ENCODE assay signal across 15 cellular contexts in genomic region chr5:922041-922744, GRCh38.
"Had no signal": no experiment of that assay in that cellular context is flagged by ENCODE, and none has a peak within 500 bp of the region (broad histone marks: within the 10 kb centered on the region; RNA-seq: fewer than 3 reads in every experiment).

No MANE protein-coding gene starts in this region.

- DNase-seq: colonic mucosa; effector CD8-positive, alpha-beta T cell; foreskin melanocyte; kidney; left colon; mesendoderm; naive B cell; sigmoid colon; stimulated activated CD4-positive, alpha-beta T cell treated with anti-CD3 and anti-CD28 coated beads, Interleukin-12 subunit alpha, Interleukin-12 subunit beta, amount 100 ng/mL, for 4 hours; stimulated activated naive CD4-positive, alpha-beta T cell; thyroid gland had no signal

- ATAC-seq: left colon had no signal

- H3K9me3 Mint-ChIP-seq: naive B cell, nephron had no signal

- H3K36me3 ChIP-seq: colonic mucosa, sigmoid colon, thyroid gland, upper lobe of left lung had no signal

- H3K4me1 ChIP-seq: colonic mucosa had no signal

- H3K4me3 Mint-ChIP-seq: naive B cell, nephron had no signal

- H3K36me3 Mint-ChIP-seq: naive B cell had no signal

- H3K4me3 ChIP-seq: colonic mucosa, hepatocyte, sigmoid colon, skin epidermis, thyroid gland, upper lobe of left lung had no signal

- H3K9me3 ChIP-seq: colonic mucosa, sigmoid colon, thyroid gland, upper lobe of left lung had no signal

- H3K27ac Mint-ChIP-seq: nephron had no signal

- H3K27ac ChIP-seq: colonic mucosa, hepatocyte, sigmoid colon, skin epidermis, thyroid gland, upper lobe of left lung had no signal
